In the genomic region with DNA sequence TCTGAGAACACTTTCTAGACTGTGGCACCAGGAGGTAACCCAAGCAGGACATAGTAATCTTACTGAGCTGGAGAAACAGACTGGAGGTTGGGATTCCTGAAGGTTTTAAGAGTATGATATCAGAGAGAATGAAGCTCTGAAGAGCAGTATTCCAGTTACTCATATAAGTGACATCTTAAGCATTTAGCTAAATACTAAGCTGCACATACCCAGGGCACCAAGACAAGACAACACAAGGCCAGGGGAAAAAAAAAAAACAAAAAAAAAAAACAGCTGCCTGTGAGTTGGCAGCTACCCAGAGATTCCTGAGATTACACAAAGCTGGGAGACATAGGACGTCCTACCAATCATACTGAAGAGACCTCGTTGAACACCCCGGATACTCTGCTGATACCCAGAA, we compare ENCODE assay signal across 15 cellular contexts.
DNase-seq lines count a peak whose midpoint lies in the region; ATAC-seq and TF ChIP-seq lines count a peak whose summit lies in the region.
"Had no signal": no experiment of that assay in that cellular context is flagged by ENCODE, and none has a peak within 500 bp of the region (broad histone marks: within the 10 kb centered on the region; RNA-seq: fewer than 3 reads in every experiment).

No MANE protein-coding gene starts in this region.

- H3K27me3 ChIP-seq in A673 (replicated peaks; ENCODE audit: insufficient read depth, low read depth, low read length, poor library complexity) (no peaks in the 10 kb centered on the region), upper lobe of left lung (no peaks in the 10 kb centered on the region), H7 (ENCODE audit: control insufficient read depth, insufficient read depth, low read length) (no peaks in the 10 kb centered on the region)
- H3K27me3 ChIP-seq: colonic mucosa had no signal

- H3K9me3 Mint-ChIP-seq in stimulated activated naive CD8-positive, alpha-beta T cell treated with anti-CD3 and anti-CD28 coated beads, Interleukin-15, amount 100 ng/mL, for 72 hours = peaks cover 23 to 27% of the 10 kb centered on the region in 2 donors

- no TSS peak for BruUV-seq in A673 (replicated peaks; lab: Mats Ljungman, UMichigan)

- TF ChIP-seq POLR2A in upper lobe of left lung (IDR thresholded peaks at IDR 0.05) = no peak

- H3K27ac ChIP-seq in A673 (ENCODE audit: low read depth, low read length, poor library complexity, severe bottlenecking) (no peak overlapping the region), upper lobe of left lung (no peak overlapping the region)
- H3K27ac ChIP-seq: colonic mucosa had no signal

- H3K36me3 ChIP-seq in A673 (ENCODE audit: insufficient read depth, low read length, poor library complexity, severe bottlenecking) (no peaks in the 10 kb centered on the region), upper lobe of left lung (no peaks in the 10 kb centered on the region), H7 (replicated peaks; ENCODE audit: control insufficient read depth, insufficient read depth, low read length) (no peaks in the 10 kb centered on the region)
- H3K36me3 ChIP-seq: colonic mucosa had no signal

- no peak for TF ChIP-seq EP300 in upper lobe of left lung (IDR thresholded peaks at IDR 0.05)

- ATAC-seq in upper lobe of left lung (ENCODE audit: low FRiP score in 2 of 2) = no peak
- ATAC-seq in stimulated activated naive CD8-positive, alpha-beta T cell treated with anti-CD3 and anti-CD28 coated beads, Interleukin-15, amount 100 ng/mL, for 72 hours = no peak
- ATAC-seq: right cardiac atrium had no signal

- no peak overlapping the region for H3K4me3 Mint-ChIP-seq in stimulated activated naive CD8-positive, alpha-beta T cell treated with anti-CD3 and anti-CD28 coated beads, Interleukin-15, amount 100 ng/mL, for 72 hours
- H3K4me3 Mint-ChIP-seq: activated CD4-positive, alpha-beta memory T cell treated with anti-CD3 and anti-CD28 coated beads for 36 hours; mesothelial cell of epicardium had no signal

- intact Hi-C loops in A673 (cut with micrococcal nuclease; ENCODE audit: unreplicated experiment) = no loop called here

- TF ChIP-seq CTCF in A673 (conservative IDR thresholded peaks at IDR 0.05; ENCODE audit: low read depth, low read length) = no peak
- no peak for TF ChIP-seq CTCF in upper lobe of left lung (IDR thresholded peaks at IDR 0.05)

- H3K27me3 Mint-ChIP-seq in stimulated activated naive CD8-positive, alpha-beta T cell treated with anti-CD3 and anti-CD28 coated beads, Interleukin-15, amount 100 ng/mL, for 72 hours = no peaks in the 10 kb centered on the region
- H3K27me3 Mint-ChIP-seq: activated CD4-positive, alpha-beta memory T cell treated with anti-CD3 and anti-CD28 coated beads for 36 hours had no signal

- H3K4me1 Mint-ChIP-seq in stimulated activated naive CD8-positive, alpha-beta T cell treated with anti-CD3 and anti-CD28 coated beads, Interleukin-15, amount 100 ng/mL, for 72 hours = peaks cover 6% of the 10 kb centered on the region

- no peak overlapping the region for H3K4me3 ChIP-seq in A673 (ENCODE audit: low read depth, low read length, poor library complexity, severe bottlenecking)
- H3K4me3 ChIP-seq in upper lobe of left lung = no peak overlapping the region
- no peak overlapping the region for H3K4me3 ChIP-seq in H7 (ENCODE audit: insufficient read depth, low read depth, low read length)
- H3K4me3 ChIP-seq: colonic mucosa had no signal

- DNase-seq in A673 (ENCODE audit: low spot score) = peak; percentile 7
- peak; percentile 72 for DNase-seq in HCEC 1CT
- DNase-seq in amniotic epithelial cell (ENCODE audit: low read depth) = peak; percentile 82
- peak; percentile 78 for DNase-seq in glomerular visceral epithelial cell (ENCODE audit: extremely low spot score)
- DNase-seq in SKM-1 treated with dmso at 0.1 percent for 144 hours (lab: John Stamatoyannopoulos, UW; ENCODE audit: unreplicated experiment) = no peak
- no peak for DNase-seq in upper lobe of left lung
- no peak for DNase-seq in stimulated activated naive CD8-positive, alpha-beta T cell treated with anti-CD3 and anti-CD28 coated beads, Interleukin-15, amount 100 ng/mL, for 72 hours
- no peak for DNase-seq in H7
- DNase-seq: activated CD4-positive, alpha-beta memory T cell treated with anti-CD3 and anti-CD28 coated beads for 36 hours; activated naive CD4-positive, alpha-beta T cell; C1 segment of cervical spinal cord; colonic mucosa; right cardiac atrium; T-helper 2 cell had no signal

- H3K4me1 ChIP-seq in A673 (ENCODE audit: insufficient read depth, low read length, poor library complexity, severe bottlenecking) = no peaks in the 10 kb centered on the region
- H3K4me1 ChIP-seq in upper lobe of left lung = no peaks in the 10 kb centered on the region
- H3K4me1 ChIP-seq: colonic mucosa had no signal

- CTCF ChIA-PET in A673 (lab: Charles Lee) = no interaction called here

- 64 to 66% methylated on average over 3 of the region's 3 CpGs for WGBS in upper lobe of left lung, 2 donors

- POLR2A ChIA-PET in A673 (lab: Charles Lee; ENCODE audit: low non-redundant PET) = no interaction called here

- H3K27ac Mint-ChIP-seq in stimulated activated naive CD8-positive, alpha-beta T cell treated with anti-CD3 and anti-CD28 coated beads, Interleukin-15, amount 100 ng/mL, for 72 hours = no peak overlapping the region
- H3K27ac Mint-ChIP-seq: activated CD4-positive, alpha-beta memory T cell treated with anti-CD3 and anti-CD28 coated beads for 36 hours; mesothelial cell of epicardium had no signal

- no peaks in the 10 kb centered on the region for H3K9me3 ChIP-seq in A673 (ENCODE audit: low read depth, low read length, poor library complexity, severe bottlenecking)
- no peaks in the 10 kb centered on the region for H3K9me3 ChIP-seq in upper lobe of left lung
- H3K9me3 ChIP-seq: colonic mucosa had no signal

Comparison
In these comparisons a context has a peak if more than half of its experiments do, and no peak if none do; other contexts are left out.
1. DNase-seq: peak in A673 (single experiment), HCEC 1CT (single experiment), amniotic epithelial cell (single experiment) and glomerular visceral epithelial cell (single experiment); none in SKM-1 treated with dmso at 0.1 percent for 144 hours (single experiment), upper lobe of left lung (0 of 2), stimulated activated naive CD8-positive, alpha-beta T cell treated with anti-CD3 and anti-CD28 coated beads, Interleukin-15, amount 100 ng/mL, for 72 hours (0 of 2) and H7 (single experiment).